In the genomic region with DNA sequence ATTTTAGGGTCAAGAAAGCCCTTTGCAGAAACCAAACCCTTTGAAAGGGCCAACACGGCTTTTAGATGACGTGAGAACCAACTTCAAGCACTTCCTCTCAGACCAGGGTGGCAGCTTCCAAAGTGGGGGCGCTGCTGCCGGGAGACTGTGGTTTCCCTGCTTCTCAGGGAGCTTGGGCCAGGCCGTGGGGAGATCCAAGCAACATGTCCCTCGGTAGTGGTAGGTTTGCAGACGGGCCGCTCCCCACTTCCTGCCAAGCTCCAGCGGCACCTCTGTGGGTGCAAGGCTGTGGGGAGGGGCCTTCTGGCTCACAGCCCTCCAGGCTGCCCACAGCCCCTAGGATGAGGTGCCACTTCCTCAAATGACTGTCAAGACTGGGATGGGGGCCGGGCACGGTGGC, we compare ENCODE assay signal across 9 cellular contexts.
DNase-seq lines count a peak whose midpoint lies in the region; ATAC-seq lines count a peak whose summit lies in the region.
"Had no signal": no experiment of that assay in that cellular context is flagged by ENCODE, and none has a peak within 500 bp of the region (broad histone marks: within the 10 kb centered on the region; RNA-seq: fewer than 3 reads in every experiment).

No MANE protein-coding gene starts in this region.

- peak overlapping the region; percentile 37 for H3K4me3 Mint-ChIP-seq in memory B cell

- DNase-seq in MV-4-11 (lab: John Stamatoyannopoulos, UW) (peak; percentile 98), memory B cell (ENCODE audit: low spot score in 2 of 2) (no peak), NCI-H1930 (lab: John Stamatoyannopoulos, UW) (no peak), mesendoderm (no peak), SJCRH30 (no peak), T1000 (lab: John Stamatoyannopoulos, UW) (no peak)
- DNase-seq in activated CD8-positive, alpha-beta memory T cell treated with anti-CD3 and anti-CD28 coated beads, Interleukin-2, amount 50 U/mL, for 4 hours: peak; percentile 39
- DNase-seq: C1 segment of cervical spinal cord had no signal

- no peaks in the 10 kb centered on the region for H3K79me1 ChIP-seq in mesendoderm (ENCODE audit: low read length)

- H3K56ac ChIP-seq in mesendoderm (ENCODE audit: low read length): no peak overlapping the region

- peak overlapping the region in 10 of 11 experiments; percentile 29 to 65 (median 60); a peak in 18 of 22 replicates for H3K9ac ChIP-seq in BLaER1 treated with 17β-estradiol and CSF1 and Interleukin-3, amounts not matched to agents 10 nM and 100 nM
- no peak overlapping the region for H3K9ac ChIP-seq in mesendoderm (ENCODE audit: low read length)

- H3K9me3 Mint-ChIP-seq in memory B cell: no peaks in the 10 kb centered on the region

- H3K27ac ChIP-seq in BLaER1 treated with 17β-estradiol and CSF1 and Interleukin-3, amounts not matched to agents 10 nM and 100 nM: peak overlapping the region; percentile 38 to 78 (median 66); a peak in 20 of 22 replicates
- H3K27ac ChIP-seq in mesendoderm (ENCODE audit: low read depth, low read length) (no peak overlapping the region), SJCRH30 (no peak overlapping the region)

- H3K27me3 ChIP-seq in BLaER1 treated with 17β-estradiol and CSF1 and Interleukin-3, amounts not matched to agents 10 nM and 100 nM: peaks cover 0 to 36% (median 20%) of the 10 kb centered on the region in 11 experiments; a peak in 12 of 22 replicates
- H3K27me3 ChIP-seq in mesendoderm (ENCODE audit: insufficient read depth, low read length, poor library complexity) (no peaks in the 10 kb centered on the region), SJCRH30 (no peaks in the 10 kb centered on the region)

- ATAC-seq in memory B cell (ENCODE audit: low read depth): peak; percentile 45

- no peaks in the 10 kb centered on the region for H3K9me3 ChIP-seq in BLaER1 treated with 17β-estradiol and CSF1 and Interleukin-3, amounts not matched to agents 10 nM and 100 nM (replicated peaks in 1 of 11)
- no peaks in the 10 kb centered on the region for H3K9me3 ChIP-seq in SJCRH30 (replicated peaks)

- peak overlapping the region in 6 of 10 experiments; percentile 11 to 59 (median 34); a peak in 9 of 20 replicates for H3K4me3 ChIP-seq in BLaER1 treated with 17β-estradiol and CSF1 and Interleukin-3, amounts not matched to agents 10 nM and 100 nM
- H3K4me3 ChIP-seq in mesendoderm (ENCODE audit: low read length): no peak overlapping the region
- H3K4me3 ChIP-seq in SJCRH30: no peak overlapping the region

- peaks cover 72 to 96% (median 91%) of the 10 kb centered on the region in 10 experiments for H3K4me1 ChIP-seq in BLaER1 treated with 17β-estradiol and CSF1 and Interleukin-3, amounts not matched to agents 10 nM and 100 nM
- H3K4me1 ChIP-seq in mesendoderm (ENCODE audit: control insufficient read depth, low read depth, low read length): no peaks in the 10 kb centered on the region
- peaks cover 9% of the 10 kb centered on the region for H3K4me1 ChIP-seq in SJCRH30

- H2BK120ac ChIP-seq in mesendoderm (ENCODE audit: low read depth, low read length): no peak overlapping the region

- H4K20me1 ChIP-seq in BLaER1 treated with 17β-estradiol and CSF1 and Interleukin-3, amounts not matched to agents 10 nM and 100 nM: peaks cover 0 to 67% (median 32%) of the 10 kb centered on the region in 11 experiments; a peak in 18 of 22 replicates

- peaks cover 8% of the 10 kb centered on the region for H3K36me3 Mint-ChIP-seq in memory B cell

- no CpG with 5 or more reads among the region's 11 CpGs for WGBS in mesendoderm (ENCODE audit: extremely low coverage, insufficient coverage, low lambda C conversion rate)

- no peaks in the 10 kb centered on the region for H3K27me3 Mint-ChIP-seq in memory B cell

- H3K23ac ChIP-seq in mesendoderm (ENCODE audit: low read length): no peak overlapping the region

- no peak overlapping the region for H4K5ac ChIP-seq in mesendoderm (ENCODE audit: low read length)

- H3K36me3 ChIP-seq in BLaER1 treated with 17β-estradiol and CSF1 and Interleukin-3, amounts not matched to agents 10 nM and 100 nM: no peaks in the 10 kb centered on the region
- H3K36me3 ChIP-seq in mesendoderm (ENCODE audit: control insufficient read depth, insufficient read depth, low read length) (no peaks in the 10 kb centered on the region), SJCRH30 (no peaks in the 10 kb centered on the region)

- peak overlapping the region; percentile 84 to 99 (median 97) for H3K4me2 ChIP-seq in BLaER1 treated with 17β-estradiol and CSF1 and Interleukin-3, amounts not matched to agents 10 nM and 100 nM
- H3K4me2 ChIP-seq in mesendoderm (ENCODE audit: low read length): no peak overlapping the region

- no peak overlapping the region for H2BK5ac ChIP-seq in mesendoderm (ENCODE audit: low read length)

- H3K18ac ChIP-seq in mesendoderm (ENCODE audit: low read length): no peak overlapping the region

- no peak overlapping the region for H4K8ac ChIP-seq in mesendoderm (ENCODE audit: low read depth, low read length)

- H3K27ac Mint-ChIP-seq in memory B cell: peak overlapping the region; percentile 87

- H3K4ac ChIP-seq in mesendoderm (ENCODE audit: low read depth, low read length): no peak overlapping the region

- H2AK5ac ChIP-seq in mesendoderm (ENCODE audit: low read length): no peak overlapping the region

- H3K79me2 ChIP-seq in mesendoderm (ENCODE audit: control insufficient read depth, insufficient read depth, low read length): no peaks in the 10 kb centered on the region

- peaks cover 37% of the 10 kb centered on the region for H3K4me1 Mint-ChIP-seq in memory B cell

- H2BK15ac ChIP-seq in mesendoderm (replicated peaks; ENCODE audit: low read depth): no peak overlapping the region

Comparison
In these comparisons a context has a peak if more than half of its experiments do, and no peak if none do; other contexts are left out.
1. H3K27ac ChIP-seq: peak in BLaER1 treated with 17β-estradiol and CSF1 and Interleukin-3, amounts not matched to agents 10 nM and 100 nM (11 of 11); none in mesendoderm (single experiment) and SJCRH30 (single experiment).
2. H3K4me3 ChIP-seq: peak in BLaER1 treated with 17β-estradiol and CSF1 and Interleukin-3, amounts not matched to agents 10 nM and 100 nM (6 of 10); none in mesendoderm (single experiment) and SJCRH30 (single experiment).
3. DNase-seq: peak in MV-4-11 (single experiment) and activated CD8-positive, alpha-beta memory T cell treated with anti-CD3 and anti-CD28 coated beads, Interleukin-2, amount 50 U/mL, for 4 hours (single experiment); none in memory B cell (0 of 2), NCI-H1930 (0 of 2), mesendoderm (single experiment), SJCRH30 (0 of 2) and T1000 (single experiment).